Comparison of ENCODE assay signal across 1 cellular context in the genomic region with DNA sequence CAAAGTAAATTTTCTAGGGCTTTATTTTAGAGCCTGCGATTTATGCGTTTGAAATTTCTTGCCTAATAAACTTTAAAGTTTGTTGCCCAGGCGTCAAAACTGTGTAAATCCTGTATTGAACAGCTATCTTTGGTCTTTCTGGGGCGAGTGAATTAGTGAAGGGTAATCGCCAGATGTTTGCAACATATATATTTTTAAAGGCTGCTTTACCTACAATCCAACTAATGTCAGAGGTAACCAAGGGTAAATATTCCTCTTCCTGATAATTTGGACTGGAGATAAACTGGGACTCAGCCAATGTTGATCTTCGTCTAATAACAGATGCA.
TF ChIP-seq lines count a peak whose summit lies in the region.

No MANE protein-coding gene starts in this region.

TF ChIP-seq in GM23338, 12 proteins besides CTCF, POLR2A, EP300 and RAD21 (continued from another document):
- TF ChIP-seq, protein P1, sequence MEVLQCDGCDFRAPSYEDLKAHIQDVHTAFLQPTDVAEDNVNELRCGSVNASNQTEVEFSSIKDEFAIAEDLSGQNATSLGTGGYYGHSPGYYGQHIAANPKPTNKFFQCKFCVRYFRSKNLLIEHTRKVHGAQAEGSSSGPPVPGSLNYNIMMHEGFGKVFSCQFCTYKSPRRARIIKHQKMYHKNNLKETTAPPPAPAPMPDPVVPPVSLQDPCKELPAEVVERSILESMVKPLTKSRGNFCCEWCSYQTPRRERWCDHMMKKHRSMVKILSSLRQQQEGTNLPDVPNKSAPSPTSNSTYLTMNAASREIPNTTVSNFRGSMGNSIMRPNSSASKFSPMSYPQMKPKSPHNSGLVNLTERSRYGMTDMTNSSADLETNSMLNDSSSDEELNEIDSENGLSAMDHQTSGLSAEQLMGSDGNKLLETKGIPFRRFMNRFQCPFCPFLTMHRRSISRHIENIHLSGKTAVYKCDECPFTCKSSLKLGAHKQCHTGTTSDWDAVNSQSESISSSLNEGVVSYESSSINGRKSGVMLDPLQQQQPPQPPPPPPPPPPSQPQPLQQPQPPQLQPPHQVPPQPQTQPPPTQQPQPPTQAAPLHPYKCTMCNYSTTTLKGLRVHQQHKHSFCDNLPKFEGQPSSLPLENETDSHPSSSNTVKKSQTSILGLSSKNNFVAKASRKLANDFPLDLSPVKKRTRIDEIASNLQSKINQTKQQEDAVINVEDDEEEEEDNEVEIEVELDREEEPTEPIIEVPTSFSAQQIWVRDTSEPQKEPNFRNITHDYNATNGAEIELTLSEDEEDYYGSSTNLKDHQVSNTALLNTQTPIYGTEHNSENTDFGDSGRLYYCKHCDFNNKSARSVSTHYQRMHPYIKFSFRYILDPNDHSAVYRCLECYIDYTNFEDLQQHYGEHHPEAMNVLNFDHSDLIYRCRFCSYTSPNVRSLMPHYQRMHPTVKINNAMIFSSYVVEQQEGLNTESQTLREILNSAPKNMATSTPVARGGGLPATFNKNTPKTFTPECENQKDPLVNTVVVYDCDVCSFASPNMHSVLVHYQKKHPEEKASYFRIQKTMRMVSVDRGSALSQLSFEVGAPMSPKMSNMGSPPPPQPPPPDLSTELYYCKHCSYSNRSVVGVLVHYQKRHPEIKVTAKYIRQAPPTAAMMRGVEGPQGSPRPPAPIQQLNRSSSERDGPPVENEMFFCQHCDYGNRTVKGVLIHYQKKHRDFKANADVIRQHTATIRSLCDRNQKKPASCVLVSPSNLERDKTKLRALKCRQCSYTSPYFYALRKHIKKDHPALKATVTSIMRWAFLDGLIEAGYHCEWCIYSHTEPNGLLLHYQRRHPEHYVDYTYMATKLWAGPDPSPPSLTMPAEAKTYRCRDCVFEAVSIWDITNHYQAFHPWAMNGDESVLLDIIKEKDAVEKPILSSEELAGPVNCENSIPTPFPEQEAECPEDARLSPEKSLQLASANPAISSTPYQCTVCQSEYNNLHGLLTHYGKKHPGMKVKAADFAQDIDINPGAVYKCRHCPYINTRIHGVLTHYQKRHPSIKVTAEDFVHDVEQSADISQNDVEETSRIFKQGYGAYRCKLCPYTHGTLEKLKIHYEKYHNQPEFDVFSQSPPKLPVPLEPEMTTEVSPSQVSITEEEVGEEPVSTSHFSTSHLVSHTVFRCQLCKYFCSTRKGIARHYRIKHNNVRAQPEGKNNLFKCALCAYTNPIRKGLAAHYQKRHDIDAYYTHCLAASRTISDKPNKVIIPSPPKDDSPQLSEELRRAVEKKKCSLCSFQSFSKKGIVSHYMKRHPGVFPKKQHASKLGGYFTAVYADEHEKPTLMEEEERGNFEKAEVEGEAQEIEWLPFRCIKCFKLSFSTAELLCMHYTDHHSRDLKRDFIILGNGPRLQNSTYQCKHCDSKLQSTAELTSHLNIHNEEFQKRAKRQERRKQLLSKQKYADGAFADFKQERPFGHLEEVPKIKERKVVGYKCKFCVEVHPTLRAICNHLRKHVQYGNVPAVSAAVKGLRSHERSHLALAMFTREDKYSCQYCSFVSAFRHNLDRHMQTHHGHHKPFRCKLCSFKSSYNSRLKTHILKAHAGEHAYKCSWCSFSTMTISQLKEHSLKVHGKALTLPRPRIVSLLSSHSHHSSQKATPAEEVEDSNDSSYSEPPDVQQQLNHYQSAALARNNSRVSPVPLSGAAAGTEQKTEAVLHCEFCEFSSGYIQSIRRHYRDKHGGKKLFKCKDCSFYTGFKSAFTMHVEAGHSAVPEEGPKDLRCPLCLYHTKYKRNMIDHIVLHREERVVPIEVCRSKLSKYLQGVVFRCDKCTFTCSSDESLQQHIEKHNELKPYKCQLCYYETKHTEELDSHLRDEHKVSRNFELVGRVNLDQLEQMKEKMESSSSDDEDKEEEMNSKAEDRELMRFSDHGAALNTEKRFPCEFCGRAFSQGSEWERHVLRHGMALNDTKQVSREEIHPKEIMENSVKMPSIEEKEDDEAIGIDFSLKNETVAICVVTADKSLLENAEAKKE (CRISPR knock-in tag; IDR thresholded peaks at IDR 0.05): no peak
- TF ChIP-seq, protein P2, sequence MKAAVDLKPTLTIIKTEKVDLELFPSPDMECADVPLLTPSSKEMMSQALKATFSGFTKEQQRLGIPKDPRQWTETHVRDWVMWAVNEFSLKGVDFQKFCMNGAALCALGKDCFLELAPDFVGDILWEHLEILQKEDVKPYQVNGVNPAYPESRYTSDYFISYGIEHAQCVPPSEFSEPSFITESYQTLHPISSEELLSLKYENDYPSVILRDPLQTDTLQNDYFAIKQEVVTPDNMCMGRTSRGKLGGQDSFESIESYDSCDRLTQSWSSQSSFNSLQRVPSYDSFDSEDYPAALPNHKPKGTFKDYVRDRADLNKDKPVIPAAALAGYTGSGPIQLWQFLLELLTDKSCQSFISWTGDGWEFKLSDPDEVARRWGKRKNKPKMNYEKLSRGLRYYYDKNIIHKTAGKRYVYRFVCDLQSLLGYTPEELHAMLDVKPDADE (IDR thresholded peaks at IDR 0.05): no peak
- no peak for TF ChIP-seq CREB1 (CRISPR knock-in tag; IDR thresholded peaks at IDR 0.05; ENCODE audit: low read depth)
- TF ChIP-seq ZNF114 (CRISPR knock-in tag; IDR thresholded peaks at IDR 0.05): no peak
- no peak for TF ChIP-seq NANOG (IDR thresholded peaks at IDR 0.05; ENCODE audit: borderline replicate concordance)
- TF ChIP-seq ZNF331 (CRISPR knock-in tag; IDR thresholded peaks at IDR 0.05; ENCODE audit: low read depth): no peak
- no peak for TF ChIP-seq EZH2 (IDR thresholded peaks at IDR 0.05; ENCODE audit: low read depth, unreplicated experiment)
- no peak for TF ChIP-seq POLR2AphosphoS5 (IDR thresholded peaks at IDR 0.05; ENCODE audit: low read depth)
